ENCODE assay signal across 20 cellular contexts in genomic region chr6:152428126-152428525, GRCh38.
A peak's percentile ranks its signal among the peaks of the same experiment; 100 is the strongest.
DNase-seq lines count a peak whose midpoint lies in the region; ATAC-seq, FAIRE-seq and TF ChIP-seq lines count a peak whose summit lies in the region.
"Had no signal": no experiment of that assay in that cellular context is flagged by ENCODE, and none has a peak within 500 bp of the region (broad histone marks: within the 10 kb centered on the region; RNA-seq: fewer than 3 reads in every experiment).

No MANE protein-coding gene starts in this region.

- H3K4me1 Mint-ChIP-seq in natural killer cell = peaks cover 0 to 7% of the 10 kb centered on the region in 2 donors
- H3K4me1 Mint-ChIP-seq: activated naive CD4-positive, alpha-beta T cell treated with anti-CD3 and anti-CD28 coated beads, Interleukin-2, amount 50 U/mL, for 24 hours; stimulated activated naive CD8-positive, alpha-beta T cell treated with anti-CD3 and anti-CD28 coated beads, Interleukin-15, amount 100 ng/mL, for 72 hours had no signal

- H3K9me3 Mint-ChIP-seq in natural killer cell = no peaks in the 10 kb centered on the region
- H3K9me3 Mint-ChIP-seq: activated CD8-positive, alpha-beta T cell treated with anti-CD3 and anti-CD28 coated beads for 36 hours; activated naive CD4-positive, alpha-beta T cell treated with anti-CD3 and anti-CD28 coated beads, Interleukin-2, amount 50 U/mL, for 24 hours; stimulated activated naive CD8-positive, alpha-beta T cell treated with anti-CD3 and anti-CD28 coated beads, Interleukin-15, amount 100 ng/mL, for 72 hours had no signal

- no peaks in the 10 kb centered on the region for H3K9me3 ChIP-seq in sigmoid colon
- H3K9me3 ChIP-seq: Caco-2, left lung had no signal

- H3K36me3 Mint-ChIP-seq in natural killer cell = peaks cover 6% of the 10 kb centered on the region
- H3K36me3 Mint-ChIP-seq: activated naive CD4-positive, alpha-beta T cell treated with anti-CD3 and anti-CD28 coated beads, Interleukin-2, amount 50 U/mL, for 24 hours had no signal

- no peak overlapping the region for H3K27ac Mint-ChIP-seq in natural killer cell
- H3K27ac Mint-ChIP-seq: activated CD8-positive, alpha-beta T cell treated with anti-CD3 and anti-CD28 coated beads for 36 hours; activated naive CD4-positive, alpha-beta T cell treated with anti-CD3 and anti-CD28 coated beads, Interleukin-2, amount 50 U/mL, for 24 hours; stimulated activated naive CD8-positive, alpha-beta T cell treated with anti-CD3 and anti-CD28 coated beads, Interleukin-15, amount 100 ng/mL, for 72 hours had no signal

- peaks cover 0 to 12% (median 3%) of the 10 kb centered on the region in 4 donors for H3K4me1 ChIP-seq in sigmoid colon
- H3K4me1 ChIP-seq: Caco-2, left lung had no signal

- H3K27me3 Mint-ChIP-seq in natural killer cell (ENCODE audit: low read depth in 2 of 2) = no peaks in the 10 kb centered on the region

- no peak overlapping the region for H3K4me3 ChIP-seq in H7 (ENCODE audit: insufficient read depth, low read depth, low read length)
- H3K4me3 ChIP-seq in bronchial epithelial cell (ENCODE audit: low read depth, low read length) = no peak overlapping the region
- H3K4me3 ChIP-seq in sigmoid colon = peak overlapping the region in 1 of 4 donors; percentile 5
- H3K4me3 ChIP-seq: left lung had no signal

- peak; percentile 68 for FAIRE-seq in bronchial epithelial cell (lab: Jason Lieb, UNC)
- FAIRE-seq: GM19239 had no signal

- no peak for TF ChIP-seq EP300 in sigmoid colon (IDR thresholded peaks at IDR 0.05)

- TF ChIP-seq CTCF in bronchial epithelial cell (IDR thresholded peaks at IDR 0.05; ENCODE audit: insufficient read depth, low read length, severe bottlenecking) (no peak), sigmoid colon (IDR thresholded peaks at IDR 0.05) (no peak), natural killer cell (IDR thresholded peaks at IDR 0.05) (no peak)

- peak; percentile 11 for DNase-seq in H7
- no peak for DNase-seq in bronchial epithelial cell (ENCODE audit: low read depth)
- DNase-seq in hepatic stellate cell (ENCODE audit: low spot score) = peak; percentile 1
- DNase-seq in sigmoid colon = no peak
- no peak for DNase-seq in erythroblast (lab: John Stamatoyannopoulos, UW)
- no peak for DNase-seq in activated CD8-positive, alpha-beta memory T cell treated with anti-CD3 and anti-CD28 coated beads for 24 hours
- no peak for DNase-seq in natural killer cell
- DNase-seq: activated CD8-positive, alpha-beta T cell treated with anti-CD3 and anti-CD28 coated beads for 36 hours; activated T-cell treated with anti-CD3 and anti-CD28 coated beads, Interleukin-2, amount 50 U/mL, for 48 hours; AML-193; Caco-2; Kasumi-1; left lung; PC-3; stimulated activated CD4-positive, alpha-beta T cell treated with anti-CD3 and anti-CD28 coated beads, Interleukin-1b, Interleukin-23, amount 100 ng/mL, for 48 hours; stimulated activated naive CD8-positive, alpha-beta T cell treated with anti-CD3 and anti-CD28 coated beads, Interleukin-15, amount 100 ng/mL, for 72 hours; T-helper 2 cell had no signal

- H3K27me3 ChIP-seq in H7 (ENCODE audit: control insufficient read depth, insufficient read depth, low read length) (no peaks in the 10 kb centered on the region), bronchial epithelial cell (ENCODE audit: control insufficient read depth, insufficient read depth, low read length) (no peaks in the 10 kb centered on the region), sigmoid colon (no peaks in the 10 kb centered on the region)
- H3K27me3 ChIP-seq: left lung had no signal

- H3K4me3 Mint-ChIP-seq in natural killer cell = no peak overlapping the region
- H3K4me3 Mint-ChIP-seq: activated CD8-positive, alpha-beta T cell treated with anti-CD3 and anti-CD28 coated beads for 36 hours; activated naive CD4-positive, alpha-beta T cell treated with anti-CD3 and anti-CD28 coated beads, Interleukin-2, amount 50 U/mL, for 24 hours; stimulated activated naive CD8-positive, alpha-beta T cell treated with anti-CD3 and anti-CD28 coated beads, Interleukin-15, amount 100 ng/mL, for 72 hours had no signal

- H3K36me3 ChIP-seq in H7 (replicated peaks; ENCODE audit: control insufficient read depth, insufficient read depth, low read length) (no peaks in the 10 kb centered on the region), bronchial epithelial cell (ENCODE audit: control insufficient read depth, insufficient read depth, low read length) (no peaks in the 10 kb centered on the region), sigmoid colon (no peaks in the 10 kb centered on the region)

- 76 to 78% methylated on average over 11 of the region's 11 CpGs for WGBS in sigmoid colon, 2 donors

- intact Hi-C loops in sigmoid colon (cut with DNase I) (no loop called here), natural killer cell (cut with micrococcal nuclease) (no loop called here)

- TF ChIP-seq POLR2A in sigmoid colon (IDR thresholded peaks at IDR 0.05) = no peak
- no peak for TF ChIP-seq POLR2A in erythroblast (IDR thresholded peaks at IDR 0.05; ENCODE audit: low read length)

- no peak for ATAC-seq in natural killer cell
- ATAC-seq: activated CD8-positive, alpha-beta T cell treated with anti-CD3 and anti-CD28 coated beads for 36 hours; left lung; PC-3; sciatic nerve; stimulated activated naive CD8-positive, alpha-beta T cell treated with anti-CD3 and anti-CD28 coated beads, Interleukin-15, amount 100 ng/mL, for 72 hours had no signal

- peak overlapping the region in 3 of 4 donors; percentile 10 to 26 (median 17) for H3K27ac ChIP-seq in sigmoid colon
- H3K27ac ChIP-seq: left lung had no signal

Comparison
In these comparisons a context has a peak if more than half of its experiments do, and no peak if none do; other contexts are left out.
1. DNase-seq: peak in H7 (single experiment) and hepatic stellate cell (single experiment); none in bronchial epithelial cell (single experiment), sigmoid colon (single experiment), erythroblast (0 of 2), activated CD8-positive, alpha-beta memory T cell treated with anti-CD3 and anti-CD28 coated beads for 24 hours (single experiment) and natural killer cell (single experiment).